ENCODE assay signal across 18 cellular contexts in genomic region chr10:60144099-60144498, GRCh38.
A peak's percentile ranks its signal among the peaks of the same experiment; 100 is the strongest.
DNase-seq lines count a peak whose midpoint lies in the region; ATAC-seq, FAIRE-seq and TF ChIP-seq lines count a peak whose summit lies in the region.
"Had no signal": no experiment of that assay in that cellular context is flagged by ENCODE, and none has a peak within 500 bp of the region (broad histone marks: within the 10 kb centered on the region; RNA-seq: fewer than 3 reads in every experiment).

No MANE protein-coding gene starts in this region.

- H3K27me3 Mint-ChIP-seq in nephron (ENCODE audit: low read depth) = no peaks in the 10 kb centered on the region
- no peaks in the 10 kb centered on the region for H3K27me3 Mint-ChIP-seq in stimulated activated naive CD8-positive, alpha-beta T cell treated with anti-CD3 and anti-CD28 coated beads, Interleukin-15, amount 100 ng/mL, for 72 hours
- H3K27me3 Mint-ChIP-seq: CD4-positive, alpha-beta memory T cell had no signal

- H3K18ac ChIP-seq in H1 (ENCODE audit: extremely low read depth, low read length) = no peak overlapping the region

- no peak overlapping the region for H2BK20ac ChIP-seq in H1 (ENCODE audit: low read length)

- CTCF ChIA-PET in HepG2 (lab: Yijun Ruan, JAX; ENCODE audit: low intra/inter-chr PET ratio, low total read pairs) (no interaction called here), H1 (lab: Charles Lee; ENCODE audit: partially characterized antibody) (interaction anchor here (1.1 to 1.5 kb wide), 4 partner anchors 10 to 65 kb away, joined by 3 to 6 read pairs (median 3); no protein-coding TSS in a partner anchor)

- TF ChIP-seq EP300 in HepG2 (IDR thresholded peaks at IDR 0.05; ENCODE audit: low read depth in 2 of 2, low read length in 2 of 2) (no peak), HepG2 (CRISPR knock-in tag; IDR thresholded peaks at IDR 0.05; ENCODE audit: borderline replicate concordance) (no peak), H1 (IDR thresholded peaks at IDR 0.05; ENCODE audit: borderline replicate concordance in 1 of 2, low read depth in 2 of 2, low read length in 2 of 2) (no peak)

- no peak overlapping the region for H3K4me3 Mint-ChIP-seq in nephron
- no peak overlapping the region for H3K4me3 Mint-ChIP-seq in stimulated activated naive CD8-positive, alpha-beta T cell treated with anti-CD3 and anti-CD28 coated beads, Interleukin-15, amount 100 ng/mL, for 72 hours
- H3K4me3 Mint-ChIP-seq: CD14-positive monocyte; CD4-positive, alpha-beta memory T cell; GM23338 had no signal

- no peaks in the 10 kb centered on the region for H4K20me1 ChIP-seq in HepG2 (ENCODE audit: insufficient read depth, low read length)
- H4K20me1 ChIP-seq in H1 (replicated peaks in 1 of 2; ENCODE audit: control insufficient read depth in 1 of 2, insufficient read depth in 2 of 2, low read length in 2 of 2) = no peaks in the 10 kb centered on the region
- no peaks in the 10 kb centered on the region for H4K20me1 ChIP-seq in Karpas-422 (ENCODE audit: insufficient read depth, low read depth, low read length)
- H4K20me1 ChIP-seq: BLaER1 had no signal

- H3K4me3 ChIP-seq in liver (ENCODE audit: low read depth in 1 of 3, low read length in 3 of 3) (no peak overlapping the region), HepG2 (replicated peaks in 1 of 3; ENCODE audit: insufficient read depth in 1 of 3, low read depth in 2 of 3, low read length in 3 of 3) (no peak overlapping the region), H1 (ENCODE audit: extremely low read depth in 1 of 4, insufficient read depth in 2 of 4, low read depth in 3 of 4, low read length in 4 of 4) (no peak overlapping the region), Karpas-422 (ENCODE audit: low read length) (no peak overlapping the region)
- H3K4me3 ChIP-seq: BLaER1, GM12878, GM23338 had no signal

- no peak overlapping the region for H3K14ac ChIP-seq in H1 (ENCODE audit: insufficient read length)

- H3K36me3 ChIP-seq in liver (ENCODE audit: control insufficient read depth in 4 of 4, insufficient read depth in 3 of 4, low read depth in 1 of 4, low read length in 3 of 4) (no peaks in the 10 kb centered on the region), HepG2 (replicated peaks in 1 of 2; ENCODE audit: control insufficient read depth in 1 of 2, insufficient read depth in 2 of 2, low read length in 2 of 2) (no peaks in the 10 kb centered on the region), H1 (ENCODE audit: control insufficient read depth in 2 of 4, insufficient read depth in 4 of 4, low read length in 3 of 4) (no peaks in the 10 kb centered on the region), Karpas-422 (ENCODE audit: insufficient read depth, low read length) (no peaks in the 10 kb centered on the region)
- H3K36me3 ChIP-seq: BLaER1 had no signal

- POLR2A ChIA-PET in HepG2 (lab: Yijun Ruan, JAX) (no interaction called here), H1 (lab: Charles Lee; ENCODE audit: partially characterized antibody) (no interaction called here)

- H2BK5ac ChIP-seq in H1 (ENCODE audit: low read depth, low read length) = no peak overlapping the region

- no peaks in the 10 kb centered on the region for H3K36me3 Mint-ChIP-seq in nephron (ENCODE audit: low read depth)
- H3K36me3 Mint-ChIP-seq: CD14-positive monocyte had no signal

- H3K56ac ChIP-seq in H1 (replicated peaks; ENCODE audit: insufficient read length, low read depth, low read length) = no peak overlapping the region

- no peak overlapping the region for H2BK120ac ChIP-seq in H1 (replicated peaks; ENCODE audit: low read depth, low read length)

- in situ Hi-C loops in HepG2 (cut with HindIII; ENCODE audit: extremely low pct_ligation_motif_present, low pct_unique_long_range_greater_than_20kb) = no loop called here

- H3K23ac ChIP-seq in H1 (ENCODE audit: insufficient read length) = no peak overlapping the region

- H3K9me3 Mint-ChIP-seq in nephron = no peaks in the 10 kb centered on the region
- H3K9me3 Mint-ChIP-seq in stimulated activated naive CD8-positive, alpha-beta T cell treated with anti-CD3 and anti-CD28 coated beads, Interleukin-15, amount 100 ng/mL, for 72 hours = no peaks in the 10 kb centered on the region
- H3K9me3 Mint-ChIP-seq: CD14-positive monocyte, GM23338 had no signal

- H3K23me2 ChIP-seq in H1 (ENCODE audit: low read depth, low read length) = peaks cover 4% of the 10 kb centered on the region

- no peak overlapping the region for H3K4ac ChIP-seq in H1 (replicated peaks; ENCODE audit: insufficient read length, low read depth, low read length)

- no peaks in the 10 kb centered on the region for H3K79me1 ChIP-seq in H1 (ENCODE audit: low read depth, low read length)

- H3K27me3 ChIP-seq in liver (ENCODE audit: control insufficient read depth in 4 of 4, insufficient read depth in 4 of 4, low read length in 3 of 4) (no peaks in the 10 kb centered on the region), HepG2 (ENCODE audit: control insufficient read depth in 1 of 2, insufficient read depth in 2 of 2, low read length in 2 of 2) (no peaks in the 10 kb centered on the region; a peak in 1 of 5 replicates), H1 (replicated peaks in 1 of 4; ENCODE audit: control insufficient read depth in 3 of 4, extremely low read depth in 1 of 4, insufficient read depth in 3 of 4, low read length in 3 of 4) (no peaks in the 10 kb centered on the region), Karpas-422 (ENCODE audit: low read length) (no peaks in the 10 kb centered on the region)
- H3K27me3 ChIP-seq: BLaER1 had no signal

- TF ChIP-seq RAD21 in liver (IDR thresholded peaks at IDR 0.05) (no peak), HepG2 (CRISPR knock-in tag; IDR thresholded peaks at IDR 0.05) (no peak), H1 (IDR thresholded peaks at IDR 0.05 in 1 of 2, conservative IDR thresholded peaks at IDR 0.05 in 1 of 2; ENCODE audit: low read depth in 2 of 2, low read length in 2 of 2) (no peak)

- H2AK5ac ChIP-seq in H1 (ENCODE audit: low read depth, low read length) = 0 out of 2 replicates have a peak overlapping the region, but pooled peaks have one; percentile 46

- H3K27ac ChIP-seq in liver (ENCODE audit: low read depth in 1 of 2, low read length in 2 of 2) = no peak overlapping the region
- no peak overlapping the region for H3K27ac ChIP-seq in HepG2 (ENCODE audit: extremely low read length, insufficient read depth, low read length)
- H3K27ac ChIP-seq in H1 (ENCODE audit: low read depth, low read length) = no peak overlapping the region
- H3K27ac ChIP-seq in Karpas-422 (ENCODE audit: low read length) = no peak overlapping the region
- H3K27ac ChIP-seq: BLaER1, KMS-11 had no signal

- intact Hi-C loops in HepG2 (cut with micrococcal nuclease; ENCODE audit: unreplicated experiment) = no loop called here

- H4K5ac ChIP-seq in H1 (ENCODE audit: insufficient read length, low read depth, low read length) = no peak overlapping the region

- H2AFZ ChIP-seq in HepG2 (ENCODE audit: low read length) = no peak overlapping the region
- H2AFZ ChIP-seq in H1 (ENCODE audit: low read length) = no peak overlapping the region
- no peak overlapping the region for H2AFZ ChIP-seq in Karpas-422 (ENCODE audit: low read length)
- H2AFZ ChIP-seq: GM23338 had no signal

- TF ChIP-seq CTCF in liver (IDR thresholded peaks at IDR 0.05; ENCODE audit: low read depth, low read length, missing input control) = no peak
- TF ChIP-seq CTCF in HepG2 (CRISPR knock-in tag; IDR thresholded peaks at IDR 0.05) = no peak
- TF ChIP-seq CTCF in H1 (IDR thresholded peaks at IDR 0.05; ENCODE audit: control extremely low read depth in 1 of 3, insufficient read depth in 1 of 3, low read depth in 1 of 3, low read length in 3 of 3) = no peak
- no peak for TF ChIP-seq CTCF in nephron (IDR thresholded peaks at IDR 0.05; ENCODE audit: unreplicated experiment in 3 of 3)

- H3K9me2 ChIP-seq in Karpas-422 (replicated peaks; ENCODE audit: insufficient read depth, low read length) = no peaks in the 10 kb centered on the region

- peaks cover 2 to 15% (median 11%) of the 10 kb centered on the region in 4 donors for H3K4me1 ChIP-seq in liver (ENCODE audit: control insufficient read depth in 4 of 4, insufficient read depth in 4 of 4, low read length in 3 of 4)
- 0 out of 2 replicates have a peak, but pooled peaks cover 8% of the 10 kb centered on the region for H3K4me1 ChIP-seq in HepG2 (ENCODE audit: insufficient read depth, low read length)
- peaks cover 0 to 10% (median 4%) of the 10 kb centered on the region in 4 experiments; a peak in 2 of 7 replicates for H3K4me1 ChIP-seq in H1 (replicated peaks in 1 of 4; ENCODE audit: control insufficient read depth in 3 of 4, insufficient read depth in 4 of 4, low read length in 3 of 4)
- peaks cover 29% of the 10 kb centered on the region for H3K4me1 ChIP-seq in Karpas-422 (ENCODE audit: low read length)
- H3K4me1 ChIP-seq: BLaER1 had no signal

- H2BK15ac ChIP-seq in H1 (ENCODE audit: low read length) = no peak overlapping the region

- 64% methylated on average over 3 of the region's 3 CpGs for WGBS in liver
- WGBS in HepG2 (ENCODE audit: low lambda C conversion rate) = 5% methylated on average over 3 of the region's 3 CpGs
- WGBS in H1 (ENCODE audit: extremely low coverage in 1 of 2, insufficient coverage in 1 of 2, insufficient read length in 1 of 2, insufficient replicate concordance in 2 of 2, low coverage in 1 of 2, low lambda C conversion rate in 2 of 2, missing lambda C conversion rate in 1 of 2), 2 experiments = 83% methylated on average over 3 of the region's 3 CpGs; no CpG with 5 or more reads in 1 of the 2 experiments

- no TSS peak for BruUV-seq in HepG2 (replicated peaks; lab: Mats Ljungman, UMichigan)

- FAIRE-seq in HepG2 (lab: Jason Lieb, UNC) (no peak), H1 (lab: Jason Lieb, UNC) (no peak)
- FAIRE-seq: GM12878 had no signal

- H4K91ac ChIP-seq in H1 (replicated peaks; ENCODE audit: insufficient read length, low read length) = no peak overlapping the region

- H3K4me2 ChIP-seq in HepG2 (ENCODE audit: low read depth, low read length) (no peak overlapping the region), H1 (ENCODE audit: insufficient read depth in 1 of 2, low read depth in 2 of 2, low read length in 2 of 2) (no peak overlapping the region), Karpas-422 (ENCODE audit: low read depth, low read length, poor library complexity, severe bottlenecking) (no peak overlapping the region)
- H3K4me2 ChIP-seq: BLaER1, GM23338, KMS-11 had no signal

- ATAC-seq in HepG2 (no peak), GM19025 (IDR thresholded peaks at IDR 0.05; ENCODE audit: low read depth, unreplicated experiment) (peak; percentile 61)
- no peak for ATAC-seq in stimulated activated naive CD8-positive, alpha-beta T cell treated with anti-CD3 and anti-CD28 coated beads, Interleukin-15, amount 100 ng/mL, for 72 hours
- ATAC-seq: GM12878, GM23338 had no signal

- H3K79me2 ChIP-seq in HepG2 (ENCODE audit: insufficient read depth, low read length) (no peaks in the 10 kb centered on the region), H1 (ENCODE audit: control insufficient read depth in 1 of 2, insufficient read depth in 2 of 2, low read length in 2 of 2) (peaks cover 0 to under 1% of the 10 kb centered on the region in 2 experiments; a peak in 1 of 4 replicates), Karpas-422 (ENCODE audit: low read length) (no peaks in the 10 kb centered on the region)

- no peak overlapping the region for H2BK12ac ChIP-seq in H1 (ENCODE audit: low read depth, low read length)

- H3K9me3 ChIP-seq in liver (ENCODE audit: control insufficient read depth in 4 of 4, low read length in 3 of 4) (no peaks in the 10 kb centered on the region), HepG2 (ENCODE audit: low read length) (no peaks in the 10 kb centered on the region), H1 (ENCODE audit: insufficient read depth in 2 of 2, low read depth in 1 of 2, low read length in 1 of 2) (no peaks in the 10 kb centered on the region), Karpas-422 (ENCODE audit: low read length) (no peaks in the 10 kb centered on the region)
- H3K9me3 ChIP-seq: BLaER1 had no signal

- peaks cover 32% of the 10 kb centered on the region for H3K4me1 Mint-ChIP-seq in nephron
- H3K4me1 Mint-ChIP-seq in stimulated activated naive CD8-positive, alpha-beta T cell treated with anti-CD3 and anti-CD28 coated beads, Interleukin-15, amount 100 ng/mL, for 72 hours = no peaks in the 10 kb centered on the region
- H3K4me1 Mint-ChIP-seq: CD14-positive monocyte had no signal

- DNase-seq in HepG2 (ENCODE audit: low spot score) (no peak), H1 (ENCODE audit: low read depth in 1 of 2, low spot score in 2 of 2) (no peak), Karpas-422 (no peak), HCEC 1CT (no peak)
- no peak for DNase-seq in stimulated activated naive CD8-positive, alpha-beta T cell treated with anti-CD3 and anti-CD28 coated beads, Interleukin-15, amount 100 ng/mL, for 72 hours
- DNase-seq: 8988T; CD4-positive, alpha-beta memory T cell; DND-41; EL; H7 had no signal

- TF ChIP-seq POLR2A in HepG2 (IDR thresholded peaks at IDR 0.05; ENCODE audit: insufficient read depth in 1 of 2, low read depth in 2 of 2, low read length in 2 of 2) (no peak), H1 (IDR thresholded peaks at IDR 0.05; ENCODE audit: control extremely low read depth in 1 of 2, low read depth in 2 of 2, low read length in 2 of 2) (no peak)

- peak overlapping the region; percentile 47 to 73 (median 67) for H3K27ac Mint-ChIP-seq in nephron
- H3K27ac Mint-ChIP-seq in stimulated activated naive CD8-positive, alpha-beta T cell treated with anti-CD3 and anti-CD28 coated beads, Interleukin-15, amount 100 ng/mL, for 72 hours = no peak overlapping the region
- H3K27ac Mint-ChIP-seq: CD14-positive monocyte, GM23338 had no signal

- H3K9ac ChIP-seq in liver (ENCODE audit: low read depth in 1 of 2, low read length in 2 of 2) (no peak overlapping the region), HepG2 (ENCODE audit: insufficient read depth, low read depth, low read length) (no peak overlapping the region), H1 (replicated peaks in 1 of 4; ENCODE audit: extremely low read depth in 1 of 4, low read depth in 3 of 4, low read length in 3 of 4) (no peak overlapping the region), Karpas-422 (ENCODE audit: low read length) (no peak overlapping the region)
- H3K9ac ChIP-seq: BLaER1, KMS-11 had no signal

- no peak overlapping the region for H4K8ac ChIP-seq in H1 (ENCODE audit: extremely low read depth, insufficient read depth, low read length)

Comparison
In these comparisons a context has a peak if more than half of its experiments do, and no peak if none do; other contexts are left out.
1. H3K27ac Mint-ChIP-seq: peak in nephron (3 of 3); none in stimulated activated naive CD8-positive, alpha-beta T cell treated with anti-CD3 and anti-CD28 coated beads, Interleukin-15, amount 100 ng/mL, for 72 hours (0 of 2).